Comparison of ENCODE assay signal across 8 cellular contexts in the genomic region with DNA sequence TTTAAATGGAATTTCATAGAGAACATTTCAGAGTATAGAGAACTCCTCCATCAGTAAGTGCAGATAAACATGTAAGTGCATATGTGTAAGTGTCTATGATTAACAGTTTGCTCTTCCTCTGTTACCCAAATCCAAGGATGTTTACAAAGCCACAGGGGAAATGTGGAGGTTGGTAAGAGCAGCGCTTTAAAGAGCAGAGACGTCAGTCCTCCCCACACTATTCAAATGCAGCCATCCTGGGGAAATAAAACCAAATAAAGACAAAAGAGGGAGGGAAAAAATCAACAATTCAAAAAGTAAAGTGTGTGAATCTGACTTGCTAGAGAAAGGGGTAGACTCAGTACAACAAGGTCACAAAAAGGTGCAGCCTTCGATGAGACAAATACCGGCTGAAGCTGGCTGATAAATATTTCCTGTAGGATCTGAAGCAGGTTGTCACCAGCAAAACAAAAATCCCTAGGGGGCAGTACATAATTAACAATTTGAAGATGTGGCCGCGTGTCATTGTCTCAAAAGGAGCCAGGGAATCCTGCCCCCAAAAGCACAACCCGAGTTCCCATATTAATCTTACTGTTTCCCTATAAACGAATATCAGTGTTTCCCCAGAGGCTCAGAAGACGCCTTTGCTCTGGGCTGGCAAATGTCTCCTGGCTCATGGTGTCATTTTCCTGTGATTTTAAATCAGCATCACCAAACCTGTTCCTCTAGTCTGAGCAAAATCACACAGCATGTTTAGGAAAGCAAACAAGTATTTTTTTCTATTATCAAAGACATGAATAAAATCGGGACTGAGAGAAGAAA.
DNase-seq lines count a peak whose midpoint lies in the region; ATAC-seq and TF ChIP-seq lines count a peak whose summit lies in the region.

No MANE protein-coding gene starts in this region.

- ATAC-seq in left colon (peak; percentile 43), GM21529 (IDR thresholded peaks at IDR 0.05; ENCODE audit: unreplicated experiment) (no peak), GM19467 (IDR thresholded peaks at IDR 0.05; ENCODE audit: unreplicated experiment) (no peak)

- H3K9me3 Mint-ChIP-seq in activated T-helper 1 cell treated with anti-CD3 and anti-CD28 coated beads, Interleukin-12 subunit alpha, Interleukin-12 subunit beta, Interleukin-2, Interleukin-4 antibody, amounts not matched to agents 30 ng/mL and 10 ng/mL and 1 ng/mL, durations not matched to agents 14 hours and 24 hours and 36 hours: peaks cover 7% of the 10 kb centered on the region

- peak overlapping the region; percentile 97 for H3K27ac ChIP-seq in VCaP

- DNase-seq in Daoy (ENCODE audit: low read depth) (peak; percentile 30), NCI-H1105 treated with DMSO at 0.1 percent for 48 hours (lab: John Stamatoyannopoulos, UW) (peak; percentile 75), left colon (peak in 1 of 2 donors; percentile 11)
- DNase-seq in activated T-cell treated with anti-CD3 and anti-CD28 coated beads, Interleukin-2, amount 50 U/mL, for 48 hours: no peak
- DNase-seq in activated T-helper 1 cell treated with anti-CD3 and anti-CD28 coated beads, Interleukin-12 subunit alpha, Interleukin-12 subunit beta, Interleukin-2, Interleukin-4 antibody, amounts not matched to agents 30 ng/mL and 10 ng/mL and 1 ng/mL, durations not matched to agents 14 hours and 24 hours and 36 hours (ENCODE audit: low spot score): no peak

- no peak overlapping the region for H3K27ac Mint-ChIP-seq in activated T-helper 1 cell treated with anti-CD3 and anti-CD28 coated beads, Interleukin-12 subunit alpha, Interleukin-12 subunit beta, Interleukin-2, Interleukin-4 antibody, amounts not matched to agents 30 ng/mL and 10 ng/mL and 1 ng/mL, durations not matched to agents 14 hours and 24 hours and 36 hours

- peak; percentile 67 for TF ChIP-seq CTCF in VCaP (conservative IDR thresholded peaks at IDR 0.05)

- no peaks in the 10 kb centered on the region for H3K36me3 Mint-ChIP-seq in activated T-helper 1 cell treated with anti-CD3 and anti-CD28 coated beads, Interleukin-12 subunit alpha, Interleukin-12 subunit beta, Interleukin-2, Interleukin-4 antibody, amounts not matched to agents 30 ng/mL and 10 ng/mL and 1 ng/mL, durations not matched to agents 14 hours and 24 hours and 36 hours (ENCODE audit: low read depth)

- intact Hi-C loops in left colon (cut with DNase I, micrococcal nuclease): no loop called here
- intact Hi-C loops in activated T-helper 1 cell treated with anti-CD3 and anti-CD28 coated beads, Interleukin-12 subunit alpha, Interleukin-12 subunit beta, Interleukin-2, Interleukin-4 antibody, amounts not matched to agents 30 ng/mL and 10 ng/mL and 1 ng/mL, durations not matched to agents 14 hours and 24 hours and 36 hours (cut with micrococcal nuclease): loop anchor here (5.0 kb wide), 1 partner anchor 771 kb away; no protein-coding TSS in a partner anchor

- no peak overlapping the region for H3K4me3 Mint-ChIP-seq in activated T-helper 1 cell treated with anti-CD3 and anti-CD28 coated beads, Interleukin-12 subunit alpha, Interleukin-12 subunit beta, Interleukin-2, Interleukin-4 antibody, amounts not matched to agents 30 ng/mL and 10 ng/mL and 1 ng/mL, durations not matched to agents 14 hours and 24 hours and 36 hours

- peaks cover 18% of the 10 kb centered on the region for H3K27me3 Mint-ChIP-seq in activated T-helper 1 cell treated with anti-CD3 and anti-CD28 coated beads, Interleukin-12 subunit alpha, Interleukin-12 subunit beta, Interleukin-2, Interleukin-4 antibody, amounts not matched to agents 30 ng/mL and 10 ng/mL and 1 ng/mL, durations not matched to agents 14 hours and 24 hours and 36 hours (ENCODE audit: insufficient read depth)

- peaks cover 5% of the 10 kb centered on the region for H3K4me1 Mint-ChIP-seq in activated T-helper 1 cell treated with anti-CD3 and anti-CD28 coated beads, Interleukin-12 subunit alpha, Interleukin-12 subunit beta, Interleukin-2, Interleukin-4 antibody, amounts not matched to agents 30 ng/mL and 10 ng/mL and 1 ng/mL, durations not matched to agents 14 hours and 24 hours and 36 hours (ENCODE audit: low read depth)

Comparison
In these comparisons a context has a peak if more than half of its experiments do, and no peak if none do; other contexts are left out.
1. DNase-seq: peak in Daoy (single experiment) and NCI-H1105 treated with DMSO at 0.1 percent for 48 hours (single experiment); none in activated T-cell treated with anti-CD3 and anti-CD28 coated beads, Interleukin-2, amount 50 U/mL, for 48 hours (0 of 2) and activated T-helper 1 cell treated with anti-CD3 and anti-CD28 coated beads, Interleukin-12 subunit alpha, Interleukin-12 subunit beta, Interleukin-2, Interleukin-4 antibody, amounts not matched to agents 30 ng/mL and 10 ng/mL and 1 ng/mL, durations not matched to agents 14 hours and 24 hours and 36 hours (single experiment).